ENCODE assay signal across 17 cellular contexts in genomic region chr14:51206462-51206861, GRCh38. TPM values are rescaled to one million over a fixed set of nuclear protein-coding genes. Genes with fewer than 3 reads are reported as not detected.
A peak's percentile ranks its signal among the peaks of the same experiment; 100 is the strongest.
DNase-seq lines count a peak whose midpoint lies in the region; TF ChIP-seq lines count a peak whose summit lies in the region.
"Had no signal": no experiment of that assay in that cellular context is flagged by ENCODE, and none has a peak within 500 bp of the region (broad histone marks: within the 10 kb centered on the region; RNA-seq: fewer than 3 reads in every experiment).

No MANE protein-coding gene starts in this region.

- no peak overlapping the region for H4K8ac ChIP-seq in mesendoderm (ENCODE audit: low read depth, low read length)

- H3K79me1 ChIP-seq in mesendoderm (ENCODE audit: low read length), result no peaks in the 10 kb centered on the region

- H3K4me2 ChIP-seq in mesendoderm (ENCODE audit: low read length), result no peak overlapping the region
- H3K4me2 ChIP-seq: BLaER1 treated with 17β-estradiol and CSF1 and Interleukin-3, amounts not matched to agents 10 nM and 100 nM had no signal

- H3K36me3 ChIP-seq in A673 (ENCODE audit: insufficient read depth, low read length, poor library complexity, severe bottlenecking), result no peaks in the 10 kb centered on the region
- no peaks in the 10 kb centered on the region for H3K36me3 ChIP-seq in endodermal cell (ENCODE audit: control insufficient read depth, insufficient read depth, low read length)
- H3K36me3 ChIP-seq in mesendoderm (ENCODE audit: control insufficient read depth, insufficient read depth, low read length), result no peaks in the 10 kb centered on the region
- no peaks in the 10 kb centered on the region for H3K36me3 ChIP-seq in transverse colon
- H3K36me3 ChIP-seq in breast epithelium, result no peaks in the 10 kb centered on the region
- H3K36me3 ChIP-seq: BLaER1 treated with 17β-estradiol and CSF1 and Interleukin-3, amounts not matched to agents 10 nM and 100 nM had no signal

- intact Hi-C loops in A673 (cut with micrococcal nuclease; ENCODE audit: unreplicated experiment), result no loop called here
- intact Hi-C loops in transverse colon (cut with DNase I; ENCODE audit: low total_unique reads), result no loop called here
- intact Hi-C loops in breast epithelium (cut with DNase I; ENCODE audit: low total_unique reads), result no loop called here
- intact Hi-C loops in CD14-positive monocyte (cut with micrococcal nuclease), result no loop called here

- no peak overlapping the region for H4K5ac ChIP-seq in mesendoderm (ENCODE audit: low read length)

- in situ Hi-C loops in transverse colon (cut with MboI; ENCODE audit: low pct_ligation_motif_present in 1 of 4, low pct_unique_long_range_greater_than_20kb in 1 of 4, low sequenced_read_pairs in 3 of 4), result loop anchor here in 1 of 4 donors (25.0 kb wide), 1 partner anchor 244 kb away; no protein-coding TSS in a partner anchor

- no peak overlapping the region for H2AK5ac ChIP-seq in mesendoderm (ENCODE audit: low read length)

- H3K9me3 Mint-ChIP-seq in endodermal cell (no peaks in the 10 kb centered on the region), CD14-positive monocyte (no peaks in the 10 kb centered on the region)
- H3K9me3 Mint-ChIP-seq: H9, IgD-negative memory B cell had no signal

- TF ChIP-seq POLR2A in transverse colon (IDR thresholded peaks at IDR 0.05) (no peak), breast epithelium (IDR thresholded peaks at IDR 0.05) (no peak)

- no TSS peak for BruUV-seq in A673 (replicated peaks; lab: Mats Ljungman, UMichigan)

- POLR2A ChIA-PET in A673 (lab: Charles Lee; ENCODE audit: low non-redundant PET), result no interaction called here

- H3K27ac ChIP-seq in A673 (ENCODE audit: low read depth, low read length, poor library complexity, severe bottlenecking), result no peak overlapping the region
- no peak overlapping the region for H3K27ac ChIP-seq in endodermal cell (ENCODE audit: low read depth, low read length)
- H3K27ac ChIP-seq in mesendoderm (ENCODE audit: low read depth, low read length), result no peak overlapping the region
- H3K27ac ChIP-seq in transverse colon, result no peak overlapping the region
- no peak overlapping the region for H3K27ac ChIP-seq in breast epithelium
- H3K27ac ChIP-seq: BLaER1 treated with 17β-estradiol and CSF1 and Interleukin-3, amounts not matched to agents 10 nM and 100 nM had no signal

- H3K4me3 Mint-ChIP-seq in endodermal cell (peak overlapping the region; percentile 12), CD14-positive monocyte (no peak overlapping the region)
- H3K4me3 Mint-ChIP-seq: B cell; CD4-positive, CD25-positive, alpha-beta regulatory T cell; CD8-positive, alpha-beta memory T cell had no signal

- H3K27me3 Mint-ChIP-seq in endodermal cell (ENCODE audit: insufficient read depth) (peaks cover 3% of the 10 kb centered on the region), CD14-positive monocyte (ENCODE audit: low read depth in 3 of 3) (peaks cover 0 to 2% (median 1%) of the 10 kb centered on the region in 3 donors)

- H3K56ac ChIP-seq in mesendoderm (ENCODE audit: low read length), result no peak overlapping the region

- TF ChIP-seq CTCF in A673 (conservative IDR thresholded peaks at IDR 0.05; ENCODE audit: low read depth, low read length), result no peak
- TF ChIP-seq CTCF in endodermal cell (conservative IDR thresholded peaks at IDR 0.05), result no peak
- TF ChIP-seq CTCF in transverse colon (IDR thresholded peaks at IDR 0.05), result no peak
- no peak for TF ChIP-seq CTCF in breast epithelium (IDR thresholded peaks at IDR 0.05)
- TF ChIP-seq CTCF in CD14-positive monocyte (IDR thresholded peaks at IDR 0.05), result no peak

- H3K4me3 ChIP-seq in A673 (ENCODE audit: low read depth, low read length, poor library complexity, severe bottlenecking) (no peak overlapping the region), endodermal cell (ENCODE audit: low read length) (no peak overlapping the region), mesendoderm (ENCODE audit: low read length) (no peak overlapping the region), transverse colon (no peak overlapping the region), breast epithelium (no peak overlapping the region)
- H3K4me3 ChIP-seq: BLaER1 treated with 17β-estradiol and CSF1 and Interleukin-3, amounts not matched to agents 10 nM and 100 nM had no signal

- H2BK120ac ChIP-seq in mesendoderm (ENCODE audit: low read depth, low read length), result no peak overlapping the region

- WGBS in endodermal cell (ENCODE audit: insufficient coverage in 1 of 2, insufficient read length in 1 of 2), 2 experiments, result 94% methylated on average over 1 of the region's 1 CpG; no CpG with 5 or more reads in 1 of the 2 experiments
- no CpG with 5 or more reads among the region's 1 CpG for WGBS in mesendoderm (ENCODE audit: extremely low coverage, insufficient coverage, low lambda C conversion rate)
- WGBS in transverse colon (ENCODE audit: low coverage in 1 of 2), 2 donors, result 93% methylated on average over 1 of the region's 1 CpG; no CpG with 5 or more reads in 1 of the 2 donors

- H3K9me3 ChIP-seq in A673 (ENCODE audit: low read depth, low read length, poor library complexity, severe bottlenecking) (no peaks in the 10 kb centered on the region), endodermal cell (ENCODE audit: control insufficient read depth, low read length) (no peaks in the 10 kb centered on the region), transverse colon (no peaks in the 10 kb centered on the region), breast epithelium (no peaks in the 10 kb centered on the region)
- H3K9me3 ChIP-seq: BLaER1 treated with 17β-estradiol and CSF1 and Interleukin-3, amounts not matched to agents 10 nM and 100 nM had no signal

- no peak overlapping the region for H2BK5ac ChIP-seq in mesendoderm (ENCODE audit: low read length)

- no peak overlapping the region for H3K23ac ChIP-seq in mesendoderm (ENCODE audit: low read length)

- no peak overlapping the region for H3K18ac ChIP-seq in mesendoderm (ENCODE audit: low read length)

- H3K27me3 ChIP-seq in A673 (replicated peaks; ENCODE audit: insufficient read depth, low read depth, low read length, poor library complexity) (no peaks in the 10 kb centered on the region), endodermal cell (ENCODE audit: control insufficient read depth, insufficient read depth, low read length, poor library complexity, severe bottlenecking) (no peaks in the 10 kb centered on the region), mesendoderm (ENCODE audit: insufficient read depth, low read length, poor library complexity) (no peaks in the 10 kb centered on the region), transverse colon (no peaks in the 10 kb centered on the region), breast epithelium (no peaks in the 10 kb centered on the region)
- H3K27me3 ChIP-seq: BLaER1 treated with 17β-estradiol and CSF1 and Interleukin-3, amounts not matched to agents 10 nM and 100 nM had no signal

- H3K4me1 Mint-ChIP-seq in endodermal cell (peaks cover 28% of the 10 kb centered on the region), CD14-positive monocyte (no peaks in the 10 kb centered on the region)
- H3K4me1 Mint-ChIP-seq: CD4-positive, CD25-positive, alpha-beta regulatory T cell; CD8-positive, alpha-beta memory T cell had no signal

- H3K4ac ChIP-seq in mesendoderm (ENCODE audit: low read depth, low read length), result no peak overlapping the region

- no peaks in the 10 kb centered on the region for H3K36me3 Mint-ChIP-seq in endodermal cell (ENCODE audit: low read depth)
- H3K36me3 Mint-ChIP-seq in CD14-positive monocyte, result no peaks in the 10 kb centered on the region
- H3K36me3 Mint-ChIP-seq: CD4-positive, CD25-positive, alpha-beta regulatory T cell had no signal

- no peak for TF ChIP-seq EP300 in transverse colon (IDR thresholded peaks at IDR 0.05; ENCODE audit: low read depth)

- H3K9ac ChIP-seq in endodermal cell (ENCODE audit: extremely low read depth, low read length, poor library complexity, severe bottlenecking) (no peak overlapping the region), mesendoderm (ENCODE audit: low read length) (no peak overlapping the region)
- H3K9ac ChIP-seq: BLaER1 treated with 17β-estradiol and CSF1 and Interleukin-3, amounts not matched to agents 10 nM and 100 nM had no signal

- no peak overlapping the region for H2BK15ac ChIP-seq in mesendoderm (replicated peaks; ENCODE audit: low read depth)

- DNase-seq in A673 (ENCODE audit: low spot score), result peak; percentile 45
- DNase-seq in NCI-H69 (lab: John Stamatoyannopoulos, UW), result peak; percentile 36
- DNase-seq in endodermal cell, result no peak
- peak; percentile 56 for DNase-seq in mesendoderm
- DNase-seq in stimulated activated CD4-positive, alpha-beta T cell treated with anti-CD3 and anti-CD28 coated beads, Interleukin-1b, Interleukin-23, amount 100 ng/mL, for 48 hours, result no peak
- DNase-seq in transverse colon, result no peak
- no peak for DNase-seq in breast epithelium (ENCODE audit: low spot score in 2 of 2)
- DNase-seq in CD14-positive monocyte (ENCODE audit: low spot score), result no peak
- DNase-seq: 8988T; CD4-positive, CD25-positive, alpha-beta regulatory T cell; CD8-positive, alpha-beta memory T cell; COR-L47; DMS79 treated with DMSO at 0.1 percent for 48 hours; H9 had no signal

- CTCF ChIA-PET in A673 (lab: Charles Lee), result no interaction called here

- H3K27ac Mint-ChIP-seq in endodermal cell (peak overlapping the region; percentile 75), CD14-positive monocyte (no peak overlapping the region)
- H3K27ac Mint-ChIP-seq: B cell; CD4-positive, CD25-positive, alpha-beta regulatory T cell; CD8-positive, alpha-beta memory T cell had no signal

- H3K79me2 ChIP-seq in mesendoderm (ENCODE audit: control insufficient read depth, insufficient read depth, low read length), result no peaks in the 10 kb centered on the region

- H3K4me1 ChIP-seq in A673 (ENCODE audit: insufficient read depth, low read length, poor library complexity, severe bottlenecking) (peaks cover 24% of the 10 kb centered on the region), endodermal cell (ENCODE audit: control insufficient read depth, insufficient read depth, low read length) (no peaks in the 10 kb centered on the region), mesendoderm (ENCODE audit: control insufficient read depth, low read depth, low read length) (peaks cover 2% of the 10 kb centered on the region), transverse colon (no peaks in the 10 kb centered on the region), breast epithelium (no peaks in the 10 kb centered on the region)

RNA-seq across cellular contexts. Expression of gene TMX1, which starts 33.6 kb away (rescaled TPM):
- 57.0 and 60.1 TPM in 2 replicates for total RNA-seq in A673 (2021)
- total RNA-seq in endodermal cell, result 10 to 100 TPM; 28.8 to 36.1 TPM
- 64.9 TPM for polyA plus RNA-seq in endodermal cell (2013, experiment 1 of 2)
- polyA plus RNA-seq in endodermal cell (2013, experiment 2 of 2), result 56.9 TPM
- 39.5 TPM for polyA plus RNA-seq in mesendoderm (2013, experiment 1 of 2)
- polyA plus RNA-seq in mesendoderm (2013, experiment 2 of 2), result 41.3 TPM
- total RNA-seq in transverse colon, result 10 to 100 TPM in 3 of 4 donors, 1 to 10 TPM in 1; 8.0 to 44.5 (median 35.1) TPM
- total RNA-seq in breast epithelium, result 10 to 100 TPM; 31.5 to 44.1 (median 41.8) TPM
- polyA plus RNA-seq in CD14-positive monocyte, result 10 to 100 TPM; 62.6 to 76.8 TPM

Comparison
In these comparisons a context has a peak if more than half of its experiments do, and no peak if none do; other contexts are left out.
1. DNase-seq: peak in A673 (single experiment), NCI-H69 (single experiment) and mesendoderm (single experiment); none in endodermal cell (single experiment), stimulated activated CD4-positive, alpha-beta T cell treated with anti-CD3 and anti-CD28 coated beads, Interleukin-1b, Interleukin-23, amount 100 ng/mL, for 48 hours (single experiment), transverse colon (single experiment), breast epithelium (0 of 2) and CD14-positive monocyte (single experiment).